In genomic region chr2:159549234-159549633, GRCh38 we compare ENCODE assay signal across 1 cellular context.
TF ChIP-seq lines count a peak whose summit lies in the region.

No MANE protein-coding gene starts in this region.

TF ChIP-seq in SK-N-SH treated with all-trans-retinoic acid at 6 μM for 48 hours, 23 proteins besides CTCF, POLR2A, EP300 and RAD21 (continued from another document):
- TF ChIP-seq TSHZ2 (CRISPR knock-in tag; IDR thresholded peaks at IDR 0.05) = no peak
